Comparison of ENCODE assay signal across 21 cellular contexts in genomic region chr6:108983151-108983550, GRCh38.
"Had no signal": no experiment of that assay in that cellular context is flagged by ENCODE, and none has a peak within 500 bp of the region (broad histone marks: within the 10 kb centered on the region; RNA-seq: fewer than 3 reads in every experiment).

No MANE protein-coding gene starts in this region.

- H3K9me3 ChIP-seq: gastroesophageal sphincter, prostate gland had no signal

- DNase-seq: activated CD4-positive, CD25-positive, alpha-beta regulatory T cell treated with anti-CD3 and anti-CD28 coated beads, Interleukin-2, amount 50 U/mL, for 72 hours; activated CD8-positive, alpha-beta memory T cell treated with anti-CD3 and anti-CD28 coated beads for 24 hours; activated CD8-positive, alpha-beta memory T cell treated with anti-CD3 and anti-CD28 coated beads, Interleukin-2, amount 50 U/mL, for 4 hours; activated T-cell treated with anti-CD3 and anti-CD28 coated beads, Interleukin-2, amount 50 U/mL, for 24 hours; amniotic stem cell; esophagus squamous epithelium; head of caudate nucleus; hypothalamus; left ventricle myocardium superior; midbrain; natural killer cell; stimulated activated CD4-positive, alpha-beta T cell treated with anti-CD3 and anti-CD28 coated beads, Interleukin-4, amount 100 ng/mL, for 24 hours; stimulated activated naive CD4-positive, alpha-beta T cell treated with Interleukin-2 at 50 U/mL for 16 hours; T-cell; WERI-Rb-1 had no signal

- H3K27ac ChIP-seq: breast epithelium, esophagus squamous epithelium, gastroesophageal sphincter, prostate gland, thoracic aorta, WERI-Rb-1 had no signal

- H3K36me3 ChIP-seq: breast epithelium, prostate gland had no signal

- H3K4me3 ChIP-seq: breast epithelium, coronary artery, esophagus squamous epithelium, gastroesophageal sphincter, prostate gland, thoracic aorta had no signal

- H3K4me1 ChIP-seq: breast epithelium, esophagus squamous epithelium, prostate gland had no signal

- ATAC-seq: activated T-helper 17 cell treated with anti-CD3 and anti-CD28 coated beads, Interleukin-2, amount 50 U/mL, for 72 hours; gastroesophageal sphincter; natural killer cell; T-cell had no signal

- H3K27me3 ChIP-seq: breast epithelium, esophagus squamous epithelium, gastroesophageal sphincter had no signal
